Comparison of ENCODE assay signal across 29 cellular contexts in genomic region chr12:34209259-34209835, GRCh38.
"Had no signal": no experiment of that assay in that cellular context is flagged by ENCODE, and none has a peak within 500 bp of the region (broad histone marks: within the 10 kb centered on the region; RNA-seq: fewer than 3 reads in every experiment).

No MANE protein-coding gene starts in this region.

- H3K4me1 Mint-ChIP-seq: activated CD4-positive, alpha-beta T cell treated with anti-CD3 and anti-CD28 coated beads for 36 hours; activated CD4-positive, alpha-beta T cell treated with anti-CD3 and anti-CD28 coated beads, Interleukin-2, amount 10 ng/mL, durations not matched to agents 24 days and 14 days; activated CD8-positive, alpha-beta memory T cell treated with anti-CD3 and anti-CD28 coated beads, Interleukin-2, amount 10 ng/mL, durations not matched to agents 7 days and 5 days; activated naive CD4-positive, alpha-beta T cell treated with anti-CD3 and anti-CD28 coated beads, Interleukin-2, amount 10 ng/mL, durations not matched to agents 7 days and 5 days; activated naive CD8-positive, alpha-beta T cell treated with anti-CD3 and anti-CD28 coated beads, Interleukin-2, amount 10 ng/mL, durations not matched to agents 7 days and 5 days; brain; central memory CD8-positive, alpha-beta T cell; endodermal cell had no signal

- H3K36me3 ChIP-seq: ascending aorta, breast epithelium, gastrocnemius medialis, heart left ventricle had no signal

- H3K4me1 ChIP-seq: ascending aorta, breast epithelium, foreskin keratinocyte, gastrocnemius medialis had no signal

- H3K9me3 Mint-ChIP-seq: activated CD4-positive, alpha-beta memory T cell treated with anti-CD3 and anti-CD28 coated beads for 36 hours; activated naive CD4-positive, alpha-beta T cell treated with anti-CD3 and anti-CD28 coated beads, Interleukin-2, amount 50 U/mL, for 72 hours; activated T-cell treated with anti-CD3 and anti-CD28 coated beads, Interleukin-2, amount 50 U/mL, for 24 hours; activated T-cell treated with anti-CD3 and anti-CD28 coated beads, Interleukin-2, amount 50 U/mL, for 72 hours; central memory CD8-positive, alpha-beta T cell had no signal

- H3K36me3 Mint-ChIP-seq: activated CD4-positive, alpha-beta memory T cell treated with anti-CD3 and anti-CD28 coated beads for 36 hours; activated CD8-positive, alpha-beta memory T cell treated with anti-CD3 and anti-CD28 coated beads, Interleukin-2, amount 10 ng/mL, durations not matched to agents 7 days and 5 days; activated naive CD4-positive, alpha-beta T cell treated with anti-CD3 and anti-CD28 coated beads, Interleukin-2, amount 10 ng/mL, durations not matched to agents 7 days and 5 days; activated naive CD4-positive, alpha-beta T cell treated with anti-CD3 and anti-CD28 coated beads, Interleukin-2, amount 50 U/mL, for 72 hours; brain had no signal

- H3K9me3 ChIP-seq: ascending aorta, breast epithelium, gastrocnemius medialis, heart left ventricle had no signal

- H3K27me3 Mint-ChIP-seq: activated CD4-positive, alpha-beta memory T cell treated with anti-CD3 and anti-CD28 coated beads for 36 hours; activated CD4-positive, alpha-beta T cell treated with anti-CD3 and anti-CD28 coated beads for 36 hours; activated CD4-positive, alpha-beta T cell treated with anti-CD3 and anti-CD28 coated beads, Interleukin-2, amount 10 ng/mL, durations not matched to agents 24 days and 14 days; activated CD8-positive, alpha-beta memory T cell treated with anti-CD3 and anti-CD28 coated beads, Interleukin-2, amount 10 ng/mL, durations not matched to agents 7 days and 5 days; activated naive CD4-positive, alpha-beta T cell treated with anti-CD3 and anti-CD28 coated beads, Interleukin-2, amount 10 ng/mL, durations not matched to agents 7 days and 5 days; activated T-cell treated with anti-CD3 and anti-CD28 coated beads, Interleukin-2, amount 50 U/mL, for 24 hours; brain; central memory CD8-positive, alpha-beta T cell; dendritic cell treated with granulocyte-macrophage colony-stimulating factor and Interleukin-4, amounts not matched to agents 40 ng/mL and 50 ng/mL, for 4 days had no signal

- H3K27me3 ChIP-seq: ascending aorta, breast epithelium, foreskin keratinocyte, gastrocnemius medialis, heart left ventricle had no signal

- H3K4me3 Mint-ChIP-seq: activated CD4-positive, alpha-beta memory T cell treated with anti-CD3 and anti-CD28 coated beads for 36 hours; activated CD4-positive, alpha-beta T cell treated with anti-CD3 and anti-CD28 coated beads for 36 hours; activated CD4-positive, alpha-beta T cell treated with anti-CD3 and anti-CD28 coated beads, Interleukin-2, amount 10 ng/mL, durations not matched to agents 24 days and 14 days; activated CD8-positive, alpha-beta memory T cell treated with anti-CD3 and anti-CD28 coated beads, Interleukin-2, amount 10 ng/mL, durations not matched to agents 7 days and 5 days; activated CD8-positive, alpha-beta T cell treated with anti-CD3 and anti-CD28 coated beads, Interleukin-2, amount 10 ng/mL, durations not matched to agents 7 days and 5 days; activated naive CD4-positive, alpha-beta T cell treated with anti-CD3 and anti-CD28 coated beads, Interleukin-2, amount 10 ng/mL, durations not matched to agents 7 days and 5 days; activated naive CD8-positive, alpha-beta T cell treated with anti-CD3 and anti-CD28 coated beads, Interleukin-2, amount 10 ng/mL, durations not matched to agents 7 days and 5 days; activated T-cell treated with anti-CD3 and anti-CD28 coated beads, Interleukin-2, amount 50 U/mL, for 24 hours; activated T-cell treated with anti-CD3 and anti-CD28 coated beads, Interleukin-2, amount 50 U/mL, for 72 hours; brain; central memory CD8-positive, alpha-beta T cell; dendritic cell treated with granulocyte-macrophage colony-stimulating factor and Interleukin-4, amounts not matched to agents 40 ng/mL and 50 ng/mL, for 4 days; endodermal cell had no signal

- H3K4me3 ChIP-seq: ascending aorta, breast epithelium, coronary artery, dorsolateral prefrontal cortex, gastrocnemius medialis, heart left ventricle had no signal

- DNase-seq: activated CD4-positive, alpha-beta memory T cell treated with anti-CD3 and anti-CD28 coated beads for 36 hours; activated CD4-positive, alpha-beta T cell treated with anti-CD3 and anti-CD28 coated beads for 36 hours; activated CD4-positive, alpha-beta T cell treated with anti-CD3 and anti-CD28 coated beads, Interleukin-2, amount 10 ng/mL, durations not matched to agents 24 days and 14 days; activated CD4-positive, CD25-positive, alpha-beta regulatory T cell; activated CD4-positive, CD25-positive, alpha-beta regulatory T cell treated with anti-CD3 and anti-CD28 coated beads, Interleukin-2, amount 50 U/mL, for 72 hours; activated CD8-positive, alpha-beta memory T cell treated with anti-CD3 and anti-CD28 coated beads, Interleukin-2, amount 10 ng/mL, durations not matched to agents 7 days and 5 days; activated CD8-positive, alpha-beta memory T cell treated with anti-CD3 and anti-CD28 coated beads, Interleukin-2, amount 50 U/mL, for 4 hours; activated CD8-positive, alpha-beta T cell treated with anti-CD3 and anti-CD28 coated beads, Interleukin-2, amount 10 ng/mL, durations not matched to agents 7 days and 5 days; activated gamma-delta T cell; activated naive CD4-positive, alpha-beta T cell; activated naive CD4-positive, alpha-beta T cell treated with anti-CD3 and anti-CD28 coated beads, Interleukin-2, amount 10 ng/mL, durations not matched to agents 7 days and 5 days; activated naive CD8-positive, alpha-beta T cell treated with anti-CD3 and anti-CD28 coated beads, Interleukin-2, amount 10 ng/mL, durations not matched to agents 7 days and 5 days; activated T-cell treated with anti-CD3 and anti-CD28 coated beads, Interleukin-2, amount 50 U/mL, for 24 hours; activated T-cell treated with anti-CD3 and anti-CD28 coated beads, Interleukin-2, amount 50 U/mL, for 72 hours; dorsolateral prefrontal cortex; effector memory CD4-positive, alpha-beta T cell; endodermal cell; foreskin keratinocyte; gastrocnemius medialis; glutamatergic neuron; heart left ventricle; T-helper 2 cell had no signal

- H3K27ac Mint-ChIP-seq: activated CD4-positive, alpha-beta memory T cell treated with anti-CD3 and anti-CD28 coated beads for 36 hours; activated CD4-positive, alpha-beta T cell treated with anti-CD3 and anti-CD28 coated beads for 36 hours; activated CD4-positive, alpha-beta T cell treated with anti-CD3 and anti-CD28 coated beads, Interleukin-2, amount 10 ng/mL, durations not matched to agents 24 days and 14 days; activated CD8-positive, alpha-beta memory T cell treated with anti-CD3 and anti-CD28 coated beads, Interleukin-2, amount 10 ng/mL, durations not matched to agents 7 days and 5 days; activated CD8-positive, alpha-beta T cell treated with anti-CD3 and anti-CD28 coated beads, Interleukin-2, amount 10 ng/mL, durations not matched to agents 7 days and 5 days; activated naive CD4-positive, alpha-beta T cell treated with anti-CD3 and anti-CD28 coated beads, Interleukin-2, amount 10 ng/mL, durations not matched to agents 7 days and 5 days; activated naive CD4-positive, alpha-beta T cell treated with anti-CD3 and anti-CD28 coated beads, Interleukin-2, amount 50 U/mL, for 72 hours; activated naive CD8-positive, alpha-beta T cell treated with anti-CD3 and anti-CD28 coated beads, Interleukin-2, amount 10 ng/mL, durations not matched to agents 7 days and 5 days; activated T-cell treated with anti-CD3 and anti-CD28 coated beads, Interleukin-2, amount 50 U/mL, for 24 hours; activated T-cell treated with anti-CD3 and anti-CD28 coated beads, Interleukin-2, amount 50 U/mL, for 72 hours; brain; dendritic cell treated with granulocyte-macrophage colony-stimulating factor and Interleukin-4, amounts not matched to agents 40 ng/mL and 50 ng/mL, for 4 days; endodermal cell had no signal

- H3K27ac ChIP-seq: ascending aorta, breast epithelium, coronary artery, dorsolateral prefrontal cortex, foreskin keratinocyte, gastrocnemius medialis, heart left ventricle had no signal

- ATAC-seq: activated CD4-positive, alpha-beta T cell treated with anti-CD3 and anti-CD28 coated beads for 36 hours; activated CD8-positive, alpha-beta memory T cell treated with anti-CD3 and anti-CD28 coated beads, Interleukin-2, amount 10 ng/mL, durations not matched to agents 7 days and 5 days; activated CD8-positive, alpha-beta T cell treated with anti-CD3 and anti-CD28 coated beads, Interleukin-2, amount 10 ng/mL, durations not matched to agents 7 days and 5 days; activated naive CD4-positive, alpha-beta T cell treated with anti-CD3 and anti-CD28 coated beads, Interleukin-2, amount 50 U/mL, for 72 hours; activated T-cell treated with anti-CD3 and anti-CD28 coated beads, Interleukin-2, amount 50 U/mL, for 72 hours; foreskin keratinocyte; gastrocnemius medialis; heart left ventricle had no signal
